ENCODE assay signal across 1 cellular context in the genomic region with DNA sequence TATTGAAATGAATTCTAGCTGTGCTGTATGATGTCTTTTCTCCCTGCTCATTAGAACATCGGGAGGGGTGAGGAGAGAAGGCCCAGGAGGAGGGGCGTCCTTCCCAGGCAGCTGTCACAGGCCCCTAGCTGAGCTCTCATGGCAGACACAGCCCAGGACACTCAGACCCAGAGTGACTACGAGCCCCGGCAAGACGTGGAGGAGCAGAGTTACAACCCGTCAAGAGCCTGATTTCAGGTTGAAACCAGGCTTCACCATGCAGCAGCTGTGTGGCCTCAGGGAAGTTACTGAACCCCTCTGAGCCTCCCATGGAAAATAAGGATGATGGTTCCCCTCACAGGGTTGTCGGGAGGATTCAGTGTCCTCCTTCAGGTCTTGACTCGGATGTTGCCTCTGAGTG.
TF ChIP-seq lines count a peak whose summit lies in the region.

No MANE protein-coding gene starts in this region.

TF ChIP-seq in K562, 482 proteins besides CTCF, POLR2A, EP300 and RAD21:
- TF ChIP-seq CREBBP (IDR thresholded peaks at IDR 0.05; ENCODE audit: low read depth, low read length) (no peak), RBM25 (IDR thresholded peaks at IDR 0.05; ENCODE audit: low read depth, low read length, severe bottlenecking) (peak; percentile 54), CCAR2 (IDR thresholded peaks at IDR 0.05; ENCODE audit: low read depth, low read length) (no peak), XRCC5 (IDR thresholded peaks at IDR 0.05; ENCODE audit: low read depth, low read length) (no peak), NCOA4 (IDR thresholded peaks at IDR 0.05; ENCODE audit: partially characterized antibody) (no peak), STAT5A (IDR thresholded peaks at IDR 0.05; ENCODE audit: borderline replicate concordance, low read length) (no peak)
- TF ChIP-seq, protein P1, sequence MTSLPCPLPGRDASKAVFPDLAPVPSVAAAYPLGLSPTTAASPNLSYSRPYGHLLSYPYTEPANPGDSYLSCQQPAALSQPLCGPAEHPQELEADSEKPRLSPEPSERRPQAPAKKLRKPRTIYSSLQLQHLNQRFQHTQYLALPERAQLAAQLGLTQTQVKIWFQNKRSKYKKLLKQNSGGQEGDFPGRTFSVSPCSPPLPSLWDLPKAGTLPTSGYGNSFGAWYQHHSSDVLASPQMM (CRISPR knock-in tag; IDR thresholded peaks at IDR 0.05), result no peak
